ENCODE assay signal across 1 cellular context in genomic region chr1:156663178-156663577, GRCh38.
TF ChIP-seq lines count a peak whose summit lies in the region.

No MANE protein-coding gene starts in this region.

TF ChIP-seq in H1, 55 proteins besides CTCF, POLR2A, EP300 and RAD21:
- no peak for TF ChIP-seq E2F6 (IDR thresholded peaks at IDR 0.05)
- TF ChIP-seq NANOG (IDR thresholded peaks at IDR 0.05; ENCODE audit: insufficient read depth, low read depth, low read length, poor library complexity, severe bottlenecking): no peak
- TF ChIP-seq SIRT6 (IDR thresholded peaks at IDR 0.05; ENCODE audit: low read length): no peak
